Comparison of ENCODE assay signal across 1 cellular context in genomic region chr2:105439130-105439529, GRCh38.
TF ChIP-seq lines count a peak whose summit lies in the region.

No MANE protein-coding gene starts in this region.

TF ChIP-seq in IMR-90, 13 proteins besides CTCF, POLR2A, EP300 and RAD21:
- no peak for TF ChIP-seq ELK1 (IDR thresholded peaks at IDR 0.05; ENCODE audit: borderline replicate concordance, low read depth, low read length)
- TF ChIP-seq MXI1 (IDR thresholded peaks at IDR 0.05; ENCODE audit: borderline replicate concordance, low read depth, low read length): no peak
- no peak for TF ChIP-seq RCOR1 (IDR thresholded peaks at IDR 0.05; ENCODE audit: insufficient replicate concordance, low read length)
- TF ChIP-seq BHLHE40 (IDR thresholded peaks at IDR 0.05; ENCODE audit: low read depth, low read length): no peak
- no peak for TF ChIP-seq SMC3 (IDR thresholded peaks at IDR 0.05; ENCODE audit: low read depth, low read length)
- no peak for TF ChIP-seq CEBPB (IDR thresholded peaks at IDR 0.05; ENCODE audit: low read depth, low read length)
- TF ChIP-seq MAFK (IDR thresholded peaks at IDR 0.05; ENCODE audit: low read depth, low read length): no peak
- no peak for TF ChIP-seq USF2 (IDR thresholded peaks at IDR 0.05; ENCODE audit: low read depth, low read length)
- no peak for TF ChIP-seq NFE2L2 (IDR thresholded peaks at IDR 0.05; ENCODE audit: low read depth, low read length)
- TF ChIP-seq FOS (IDR thresholded peaks at IDR 0.05; ENCODE audit: low read depth, low read length): no peak
- no peak for TF ChIP-seq MAZ (IDR thresholded peaks at IDR 0.05; ENCODE audit: borderline replicate concordance, low read depth, low read length)
- TF ChIP-seq RFX5 (IDR thresholded peaks at IDR 0.05; ENCODE audit: low read depth, low read length): no peak
- TF ChIP-seq CHD1 (IDR thresholded peaks at IDR 0.05; ENCODE audit: low read depth, low read length): no peak
